ENCODE assay signal across 15 cellular contexts in genomic region chr4:74328501-74328900, GRCh38. TPM values are rescaled to one million over a fixed set of nuclear protein-coding genes. Genes with fewer than 3 reads are reported as not detected.
DNase-seq lines count a peak whose midpoint lies in the region; ATAC-seq and TF ChIP-seq lines count a peak whose summit lies in the region.
"Had no signal": no experiment of that assay in that cellular context is flagged by ENCODE, and none has a peak within 500 bp of the region (broad histone marks: within the 10 kb centered on the region; RNA-seq: fewer than 3 reads in every experiment).

No MANE protein-coding gene starts in this region.

- H3K9me3 ChIP-seq in PC-3 (ENCODE audit: low read length), result no peaks in the 10 kb centered on the region
- H3K9me3 ChIP-seq: Caco-2 had no signal

- H3F3A ChIP-seq in PC-3 (ENCODE audit: low read length, unreplicated experiment), result peaks cover 7% of the 10 kb centered on the region

- H3K9me2 ChIP-seq in PC-3 (replicated peaks; ENCODE audit: low read length), result no peaks in the 10 kb centered on the region

- intact Hi-C loops in PC-3 (cut with micrococcal nuclease), result no loop called here

- no peak overlapping the region for H2AFZ ChIP-seq in PC-3 (ENCODE audit: low read length)

- no peak for TF ChIP-seq CTCF in PC-3 (conservative IDR thresholded peaks at IDR 0.05; ENCODE audit: low read depth, low read length)

- peak overlapping the region; percentile 76 for H3K4me2 ChIP-seq in PC-3 (ENCODE audit: low read length)

- POLR2A ChIA-PET in PC-3 (lab: Charles Lee; ENCODE audit: unreplicated experiment), result interaction anchor here (0.8 kb wide), 1 partner anchor 197 kb away, joined by 5 read pairs; no protein-coding TSS in a partner anchor

- H3K79me2 ChIP-seq in PC-3 (ENCODE audit: low read length), result no peaks in the 10 kb centered on the region

- DNase-seq in ELR (ENCODE audit: low read depth), result peak; percentile 81
- no peak for DNase-seq in PC-3
- peak; percentile 20 for DNase-seq in dedifferentiated amniotic fluid mesenchymal stem cell (ENCODE audit: extremely low spot score)
- DNase-seq in foreskin melanocyte, result peak; percentile 39
- no peak for DNase-seq in HT-29 (ENCODE audit: low spot score)
- DNase-seq: AML-193, Caco-2, DMS153, NCI-H1436, NCI-H2029 treated with DMSO at 0.1 percent for 48 hours, NCI-H524, SHP77 treated with DMSO at 0.1 percent for 48 hours had no signal

- no peaks in the 10 kb centered on the region for H4K20me1 ChIP-seq in PC-3 (ENCODE audit: low read length)

- CTCF ChIA-PET in PC-3 (lab: Charles Lee), result no interaction called here

- no peak overlapping the region for H3K4me3 ChIP-seq in PC-3 (ENCODE audit: low read length)

- no TSS peak for BruUV-seq in PC-3 (replicated peaks; lab: Mats Ljungman, UMichigan)

- ATAC-seq in PC-3 (no peak), HG02623 (IDR thresholded peaks at IDR 0.05; ENCODE audit: unreplicated experiment) (no peak), GM21390 (IDR thresholded peaks at IDR 0.05; ENCODE audit: unreplicated experiment) (no peak)

- no peaks in the 10 kb centered on the region for H3K27me3 ChIP-seq in PC-3 (ENCODE audit: low read length)

- H3K9ac ChIP-seq in PC-3 (ENCODE audit: low read length), result peak overlapping the region; percentile 91

- H3K36me3 ChIP-seq in PC-3 (ENCODE audit: low read depth, low read length), result peaks cover 6% of the 10 kb centered on the region; the same call in 1 of the 2 replicates

- H3K4me1 ChIP-seq in PC-3 (ENCODE audit: insufficient read depth, low read length), result peaks cover 43% of the 10 kb centered on the region

- peak overlapping the region; percentile 99 for H3K27ac ChIP-seq in PC-3 (ENCODE audit: low read length)
- H3K27ac ChIP-seq: HL-60 had no signal

RNA-seq across cellular contexts. Expression of gene EPGN, which starts 20.2 kb away (rescaled TPM):
- 70.7 and 98.0 TPM in 2 replicates for total RNA-seq in PC-3 (2014; rRNA removed)
- total RNA-seq in HT-29 (2014; rRNA removed; shearing (Covaris generic)), result 0.26 TPM in 1 of 2 replicates, not detected in the other
- total RNA-seq: Caco-2 had no signal

RNA-seq across cellular contexts. Expression of gene EREG, which starts 36.4 kb away (rescaled TPM):
- total RNA-seq in PC-3 (2014; rRNA removed), result 1.3 and 2.2 TPM in 2 replicates
- 67.4 and 74.0 TPM in 2 replicates for total RNA-seq in HT-29 (2014; rRNA removed; shearing (Covaris generic))

Comparison
In these comparisons a context has a peak if more than half of its experiments do, and no peak if none do; other contexts are left out.
1. DNase-seq: peak in ELR (single experiment), dedifferentiated amniotic fluid mesenchymal stem cell (single experiment) and foreskin melanocyte (single experiment); none in PC-3 (single experiment) and HT-29 (single experiment).
2. RNA of gene EPGN, which starts 20.2 kb away (total RNA-seq): 70.7 to 98.0 TPM in PC-3; 0.26 TPM in HT-29; every median in the first group is over 10 times any median in the second.
3. RNA of gene EREG, which starts 36.4 kb away (total RNA-seq): 67.4 to 74.0 TPM in HT-29; 1.3 to 2.2 TPM in PC-3; every median in the first group is over 10 times any median in the second.